In genomic region chr6:7725412-7725811, GRCh38 we compare ENCODE assay signal across 8 cellular contexts. TPM values are rescaled to one million over a fixed set of nuclear protein-coding genes. Genes with fewer than 3 reads are reported as not detected.
DNase-seq lines count a peak whose midpoint lies in the region; ATAC-seq, FAIRE-seq and TF ChIP-seq lines count a peak whose summit lies in the region.

No MANE protein-coding gene starts in this region.

- CTCF ChIA-PET in activated naive CD4-positive, alpha-beta T cell treated with anti-CD3 and anti-CD28 coated beads, Interleukin-2, amount 10 ng/mL, durations not matched to agents 7 days and 5 days (lab: Charles Lee), result interaction anchor here (1.8 to 2.1 kb wide), 2 partner anchors 333 to 494 kb away, joined by 6 to 12 read pairs; no protein-coding TSS in a partner anchor

- no peak overlapping the region for H3K27ac ChIP-seq in ascending aorta
- H3K27ac ChIP-seq in mesodermal cell (ENCODE audit: low read depth, low read length, severe bottlenecking), result no peak overlapping the region
- no peak overlapping the region for H3K27ac ChIP-seq in small intestine (ENCODE audit: low read depth in 1 of 2, low read length in 1 of 2)

- H3K36me3 ChIP-seq in ascending aorta (no peaks in the 10 kb centered on the region), mesodermal cell (ENCODE audit: control insufficient read depth, insufficient read depth, low read length) (no peaks in the 10 kb centered on the region), small intestine (ENCODE audit: control insufficient read depth in 2 of 2, insufficient read depth in 2 of 2, low read length in 2 of 2) (no peaks in the 10 kb centered on the region)

- H3K4me1 Mint-ChIP-seq in activated naive CD4-positive, alpha-beta T cell treated with anti-CD3 and anti-CD28 coated beads, Interleukin-2, amount 10 ng/mL, durations not matched to agents 7 days and 5 days, result peaks cover 16% of the 10 kb centered on the region
- peaks cover 9% of the 10 kb centered on the region for H3K4me1 Mint-ChIP-seq in type B pancreatic cell (ENCODE audit: unreplicated experiment)

- H3K27me3 Mint-ChIP-seq in activated naive CD4-positive, alpha-beta T cell treated with anti-CD3 and anti-CD28 coated beads, Interleukin-2, amount 10 ng/mL, durations not matched to agents 7 days and 5 days, result peaks cover 92% of the 10 kb centered on the region
- H3K27me3 Mint-ChIP-seq in type B pancreatic cell, result peaks cover 77% of the 10 kb centered on the region

- no peak for TF ChIP-seq CTCF in ascending aorta (IDR thresholded peaks at IDR 0.05)
- TF ChIP-seq CTCF in type B pancreatic cell (conservative IDR thresholded peaks at IDR 0.05), result no peak

- H3K4me1 ChIP-seq in ascending aorta (peaks cover 20 to 21% of the 10 kb centered on the region in 2 donors), mesodermal cell (ENCODE audit: control insufficient read depth, insufficient read depth, low read length, poor library complexity, severe bottlenecking) (peaks cover 17% of the 10 kb centered on the region), small intestine (ENCODE audit: control insufficient read depth in 2 of 2, insufficient read depth in 1 of 2, low read depth in 1 of 2, low read length in 1 of 2) (no peaks in the 10 kb centered on the region)

- no peaks in the 10 kb centered on the region for H3K9me3 Mint-ChIP-seq in activated naive CD4-positive, alpha-beta T cell treated with anti-CD3 and anti-CD28 coated beads, Interleukin-2, amount 10 ng/mL, durations not matched to agents 7 days and 5 days
- H3K9me3 Mint-ChIP-seq in type B pancreatic cell, result no peaks in the 10 kb centered on the region

- intact Hi-C loops in ascending aorta (cut with DNase I), result loop anchor here (5.0 to 10.0 kb wide), 2 partner anchors 337 to 489 kb away; partner anchors contain the start of gene BLOC1S5

- H3K36me3 Mint-ChIP-seq in activated naive CD4-positive, alpha-beta T cell treated with anti-CD3 and anti-CD28 coated beads, Interleukin-2, amount 10 ng/mL, durations not matched to agents 7 days and 5 days, result no peaks in the 10 kb centered on the region
- H3K36me3 Mint-ChIP-seq in type B pancreatic cell, result no peaks in the 10 kb centered on the region

- no peak for DNase-seq in activated naive CD4-positive, alpha-beta T cell treated with anti-CD3 and anti-CD28 coated beads, Interleukin-2, amount 10 ng/mL, durations not matched to agents 7 days and 5 days
- DNase-seq in activated naive CD4-positive, alpha-beta T cell (lab: John Stamatoyannopoulos, UW), result no peak
- no peak for DNase-seq in ascending aorta (ENCODE audit: low spot score in 2 of 2)
- DNase-seq in type B pancreatic cell (ENCODE audit: extremely low spot score, unreplicated experiment), result no peak
- DNase-seq in small intestine, result no peak
- DNase-seq in pons (ENCODE audit: low spot score), result no peak

- WGBS in mesodermal cell (ENCODE audit: insufficient coverage in 2 of 2), 2 experiments, result 56 to 64% methylated on average over 3 to 4 of the region's 10 CpGs
- 20 to 25% (median 22%) methylated on average over 10 of the region's 10 CpGs for WGBS in small intestine, 3 donors

- H3K4me3 ChIP-seq in ascending aorta (peak overlapping the region; percentile 54 to 90), mesodermal cell (ENCODE audit: extremely low read depth, insufficient read depth, low read length, poor library complexity, severe bottlenecking) (peak overlapping the region; percentile 50), small intestine (ENCODE audit: low read depth in 1 of 2, low read length in 2 of 2) (no peak overlapping the region)

- H3K4me3 Mint-ChIP-seq in activated naive CD4-positive, alpha-beta T cell treated with anti-CD3 and anti-CD28 coated beads, Interleukin-2, amount 10 ng/mL, durations not matched to agents 7 days and 5 days, result peak overlapping the region; percentile 72
- H3K4me3 Mint-ChIP-seq in type B pancreatic cell, result peak overlapping the region; percentile 89

- no peak overlapping the region for H3K27ac Mint-ChIP-seq in activated naive CD4-positive, alpha-beta T cell treated with anti-CD3 and anti-CD28 coated beads, Interleukin-2, amount 10 ng/mL, durations not matched to agents 7 days and 5 days
- no peak overlapping the region for H3K27ac Mint-ChIP-seq in type B pancreatic cell

- H3K9me3 ChIP-seq in ascending aorta (no peaks in the 10 kb centered on the region), mesodermal cell (ENCODE audit: control insufficient read depth, low read length) (no peaks in the 10 kb centered on the region), small intestine (ENCODE audit: control insufficient read depth, low read depth) (no peaks in the 10 kb centered on the region)

- H3K27me3 ChIP-seq in ascending aorta, result peaks cover 6% of the 10 kb centered on the region
- H3K27me3 ChIP-seq in small intestine (ENCODE audit: control insufficient read depth in 2 of 2, insufficient read depth in 2 of 2, low read length in 2 of 2), result peaks cover 0 to 2% of the 10 kb centered on the region in 2 donors

- no peak for FAIRE-seq in small intestine (lab: Jason Lieb, UNC)

- ATAC-seq in GM19324 (IDR thresholded peaks at IDR 0.05; ENCODE audit: low FRiP score, unreplicated experiment), result no peak

RNA-seq across cellular contexts. Expression of gene BMP6, which starts 0.5 kb away (rescaled TPM):
- total RNA-seq in ascending aorta (16.0 TPM), type B pancreatic cell (ENCODE audit: low replicate concordance) (1.5 and 1.8 TPM in 2 replicates)
- 17.9 TPM for polyA plus RNA-seq in mesodermal cell (2013, experiment 1 of 2)
- 16.8 TPM for polyA plus RNA-seq in mesodermal cell (2013, experiment 2 of 2)
- polyA plus RNA-seq in small intestine, result 1 to 10 TPM in 2 of 3 donors, under 1 TPM in 1; 0.22 to 2.0 (median 1.4) TPM

Comparison
In these comparisons a context has a peak if more than half of its experiments do, and no peak if none do; other contexts are left out.
1. H3K4me3 ChIP-seq: peak in ascending aorta (2 of 2) and mesodermal cell (single experiment); none in small intestine (0 of 2).